Comparison of ENCODE assay signal across 17 cellular contexts in the genomic region with DNA sequence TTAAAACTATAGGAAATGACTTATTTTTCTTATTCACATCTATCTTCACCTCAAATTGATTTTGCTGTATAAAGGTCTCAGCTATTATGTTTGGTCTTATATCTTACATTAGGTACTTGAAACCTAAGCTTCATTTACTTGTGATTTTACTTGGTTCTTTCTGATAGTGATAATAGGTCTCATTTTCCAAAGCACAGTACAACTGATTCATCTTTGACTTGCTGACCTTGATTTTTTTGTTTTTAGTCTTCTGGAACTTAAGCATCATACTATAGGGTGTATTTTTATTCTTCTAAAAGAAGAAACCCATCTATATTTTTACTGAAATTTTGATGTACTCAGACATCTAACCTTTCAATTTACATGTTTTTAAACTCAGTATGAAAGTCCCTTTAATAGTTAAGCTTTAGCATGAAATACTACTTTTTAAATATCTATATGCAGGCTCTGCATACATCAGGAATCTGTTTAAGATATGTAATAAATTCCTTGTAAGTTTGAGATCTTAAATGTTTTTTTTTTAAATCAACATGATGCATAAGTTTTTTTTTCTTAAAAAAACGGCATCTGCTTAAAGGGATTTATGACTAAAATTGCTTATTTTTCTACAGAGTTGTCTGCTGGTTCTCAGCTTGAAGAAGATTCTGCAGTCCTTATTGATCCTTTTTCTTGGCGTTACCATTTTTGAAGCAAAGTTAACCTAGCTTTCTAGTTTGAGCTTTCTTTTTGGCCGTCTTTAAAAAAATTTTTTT. TPM values are rescaled to one million over a fixed set of nuclear protein-coding genes. Genes with fewer than 3 reads are reported as not detected.
DNase-seq lines count a peak whose midpoint lies in the region; ATAC-seq, FAIRE-seq and TF ChIP-seq lines count a peak whose summit lies in the region.
"Had no signal": no experiment of that assay in that cellular context is flagged by ENCODE, and none has a peak within 500 bp of the region (broad histone marks: within the 10 kb centered on the region; RNA-seq: fewer than 3 reads in every experiment).

No MANE protein-coding gene starts in this region.

- no peak for ATAC-seq in naive thymus-derived CD4-positive, alpha-beta T cell
- ATAC-seq in HG02798 (IDR thresholded peaks at IDR 0.05; ENCODE audit: poor library complexity, unreplicated experiment), result no peak
- ATAC-seq: mucosa of descending colon had no signal

- H3K36me3 ChIP-seq in naive thymus-derived CD4-positive, alpha-beta T cell (ENCODE audit: control insufficient read depth in 2 of 3, insufficient read depth in 3 of 3, low read length in 3 of 3), result no peaks in the 10 kb centered on the region
- no peaks in the 10 kb centered on the region for H3K36me3 ChIP-seq in tibial artery
- H3K36me3 ChIP-seq: brain microvascular endothelial cell, upper lobe of left lung had no signal

- H3K4me1 Mint-ChIP-seq in activated T-cell treated with anti-CD3 and anti-CD28 coated beads, Interleukin-2, amount 50 U/mL, for 24 hours (ENCODE audit: low read depth), result peaks cover 91% of the 10 kb centered on the region
- H3K4me1 Mint-ChIP-seq in activated T-helper 1 cell treated with anti-CD3 and anti-CD28 coated beads, Interleukin-12 subunit alpha, Interleukin-12 subunit beta, Interleukin-2, Interleukin-4 antibody, amounts not matched to agents 30 ng/mL and 10 ng/mL and 1 ng/mL, durations not matched to agents 14 hours and 24 hours and 36 hours (ENCODE audit: low read depth), result peaks cover 61% of the 10 kb centered on the region
- H3K4me1 Mint-ChIP-seq in naive thymus-derived CD4-positive, alpha-beta T cell, result peaks cover 59 to 97% (median 94%) of the 10 kb centered on the region in 7 donors

- no peak for TF ChIP-seq CTCF in coronary artery (IDR thresholded peaks at IDR 0.05)
- no peak for TF ChIP-seq CTCF in tibial artery (IDR thresholded peaks at IDR 0.05)

- H3K4me1 ChIP-seq in naive thymus-derived CD4-positive, alpha-beta T cell (ENCODE audit: control insufficient read depth in 2 of 2, insufficient read depth in 2 of 2, low read length in 2 of 2), result peaks cover 69 to 85% of the 10 kb centered on the region in 2 donors
- peaks cover 0 to 100% (median 57%) of the 10 kb centered on the region in 4 donors for H3K4me1 ChIP-seq in tibial artery

- TF ChIP-seq POLR2A in GM12892 (IDR thresholded peaks at IDR 0.05; ENCODE audit: low read depth, low read length), result no peak

- H3K27ac Mint-ChIP-seq in activated T-cell treated with anti-CD3 and anti-CD28 coated beads, Interleukin-2, amount 50 U/mL, for 24 hours, result peak overlapping the region; percentile 89
- peak overlapping the region; percentile 77 for H3K27ac Mint-ChIP-seq in activated T-helper 1 cell treated with anti-CD3 and anti-CD28 coated beads, Interleukin-12 subunit alpha, Interleukin-12 subunit beta, Interleukin-2, Interleukin-4 antibody, amounts not matched to agents 30 ng/mL and 10 ng/mL and 1 ng/mL, durations not matched to agents 14 hours and 24 hours and 36 hours
- H3K27ac Mint-ChIP-seq in naive thymus-derived CD4-positive, alpha-beta T cell, result peak overlapping the region in 5 of 9 donors; percentile 13 to 86 (median 44)

- POLR2A ChIA-PET in naive thymus-derived CD4-positive, alpha-beta T cell (lab: Charles Lee), result interaction anchor here (0.7 to 6.9 kb wide), 3 partner anchors 10 to 17 kb away, joined by 3 to 67 read pairs (median 4); a partner anchor contains a TSS

- no peak for DNase-seq in activated T-cell treated with anti-CD3 and anti-CD28 coated beads, Interleukin-2, amount 50 U/mL, for 24 hours
- DNase-seq in activated T-cell treated with anti-CD3 and anti-CD28 coated beads for 4 hours, result no peak
- DNase-seq in GM12892 (ENCODE audit: insufficient read length), result no peak
- DNase-seq in activated T-helper 1 cell treated with anti-CD3 and anti-CD28 coated beads, Interleukin-12 subunit alpha, Interleukin-12 subunit beta, Interleukin-2, Interleukin-4 antibody, amounts not matched to agents 30 ng/mL and 10 ng/mL and 1 ng/mL, durations not matched to agents 14 hours and 24 hours and 36 hours (ENCODE audit: low spot score), result no peak
- DNase-seq in naive thymus-derived CD4-positive, alpha-beta T cell, result no peak
- no peak for DNase-seq in coronary artery (ENCODE audit: low spot score)
- DNase-seq in tibial artery, result no peak
- DNase-seq: activated CD4-positive, alpha-beta T cell treated with anti-CD3 and anti-CD28 coated beads for 4 hours; activated effector memory CD4-positive, alpha-beta T cell treated with anti-CD3 and anti-CD28 coated beads, Interleukin-2, amount 50 U/mL, for 16 hours; brain microvascular endothelial cell; GDM1; HFFc6; mucosa of descending colon; NCI-H748 treated with DMSO at 0.1 percent for 48 hours; stimulated activated CD4-positive, alpha-beta T cell treated with anti-CD3 and anti-CD28 coated beads, Interleukin-4, amount 100 ng/mL, for 4 hours; upper lobe of left lung had no signal

- peak; percentile 73 for FAIRE-seq in GM12892 (lab: Jason Lieb, UNC)

- H3K36me3 Mint-ChIP-seq in activated T-cell treated with anti-CD3 and anti-CD28 coated beads, Interleukin-2, amount 50 U/mL, for 24 hours (ENCODE audit: low read depth), result peaks cover 65% of the 10 kb centered on the region
- H3K36me3 Mint-ChIP-seq in activated T-helper 1 cell treated with anti-CD3 and anti-CD28 coated beads, Interleukin-12 subunit alpha, Interleukin-12 subunit beta, Interleukin-2, Interleukin-4 antibody, amounts not matched to agents 30 ng/mL and 10 ng/mL and 1 ng/mL, durations not matched to agents 14 hours and 24 hours and 36 hours (ENCODE audit: low read depth), result peaks cover 19% of the 10 kb centered on the region
- H3K36me3 Mint-ChIP-seq in naive thymus-derived CD4-positive, alpha-beta T cell, result peaks cover 0 to 15% (median 3%) of the 10 kb centered on the region in 5 donors

- no peaks in the 10 kb centered on the region for H3K27me3 Mint-ChIP-seq in activated T-cell treated with anti-CD3 and anti-CD28 coated beads, Interleukin-2, amount 50 U/mL, for 24 hours
- H3K27me3 Mint-ChIP-seq in activated T-helper 1 cell treated with anti-CD3 and anti-CD28 coated beads, Interleukin-12 subunit alpha, Interleukin-12 subunit beta, Interleukin-2, Interleukin-4 antibody, amounts not matched to agents 30 ng/mL and 10 ng/mL and 1 ng/mL, durations not matched to agents 14 hours and 24 hours and 36 hours (ENCODE audit: insufficient read depth), result no peaks in the 10 kb centered on the region
- H3K27me3 Mint-ChIP-seq in naive thymus-derived CD4-positive, alpha-beta T cell, result no peaks in the 10 kb centered on the region

- H3K4me3 Mint-ChIP-seq in activated T-cell treated with anti-CD3 and anti-CD28 coated beads, Interleukin-2, amount 50 U/mL, for 24 hours, result no peak overlapping the region
- peak overlapping the region; percentile 12 for H3K4me3 Mint-ChIP-seq in activated T-helper 1 cell treated with anti-CD3 and anti-CD28 coated beads, Interleukin-12 subunit alpha, Interleukin-12 subunit beta, Interleukin-2, Interleukin-4 antibody, amounts not matched to agents 30 ng/mL and 10 ng/mL and 1 ng/mL, durations not matched to agents 14 hours and 24 hours and 36 hours
- peak overlapping the region in 8 of 10 donors; percentile 22 to 93 (median 64) for H3K4me3 Mint-ChIP-seq in naive thymus-derived CD4-positive, alpha-beta T cell
- H3K4me3 Mint-ChIP-seq: HFFc6 had no signal

- no peak overlapping the region for H3K27ac ChIP-seq in naive thymus-derived CD4-positive, alpha-beta T cell (ENCODE audit: low read depth, low read length)
- H3K27ac ChIP-seq in coronary artery, result no peak overlapping the region
- no peak overlapping the region for H3K27ac ChIP-seq in tibial artery
- H3K27ac ChIP-seq: brain microvascular endothelial cell, upper lobe of left lung had no signal

- intact Hi-C loops in activated T-helper 1 cell treated with anti-CD3 and anti-CD28 coated beads, Interleukin-12 subunit alpha, Interleukin-12 subunit beta, Interleukin-2, Interleukin-4 antibody, amounts not matched to agents 30 ng/mL and 10 ng/mL and 1 ng/mL, durations not matched to agents 14 hours and 24 hours and 36 hours (cut with micrococcal nuclease), result loop anchor here (1.0 kb wide), 1 partner anchor 13 kb away; no protein-coding TSS in a partner anchor
- intact Hi-C loops in naive thymus-derived CD4-positive, alpha-beta T cell (cut with micrococcal nuclease), result loop anchor here in 1 of 2 donors (1.0 kb wide), 1 partner anchor 12 kb away; no protein-coding TSS in a partner anchor
- intact Hi-C loops in tibial artery (cut with DNase I; ENCODE audit: low total_unique reads), result no loop called here

- H3K4me3 ChIP-seq in naive thymus-derived CD4-positive, alpha-beta T cell (ENCODE audit: low read length), result peak overlapping the region; percentile 1
- no peak overlapping the region for H3K4me3 ChIP-seq in coronary artery
- H3K4me3 ChIP-seq in tibial artery, result no peak overlapping the region
- H3K4me3 ChIP-seq: mucosa of descending colon, upper lobe of left lung had no signal

- H3K9me3 Mint-ChIP-seq in activated T-cell treated with anti-CD3 and anti-CD28 coated beads, Interleukin-2, amount 50 U/mL, for 24 hours, result no peaks in the 10 kb centered on the region
- H3K9me3 Mint-ChIP-seq in activated T-helper 1 cell treated with anti-CD3 and anti-CD28 coated beads, Interleukin-12 subunit alpha, Interleukin-12 subunit beta, Interleukin-2, Interleukin-4 antibody, amounts not matched to agents 30 ng/mL and 10 ng/mL and 1 ng/mL, durations not matched to agents 14 hours and 24 hours and 36 hours, result no peaks in the 10 kb centered on the region
- H3K9me3 Mint-ChIP-seq in naive thymus-derived CD4-positive, alpha-beta T cell, result peaks cover 0 to 4% (median 0%) of the 10 kb centered on the region in 11 donors
- H3K9me3 Mint-ChIP-seq: HFFc6 had no signal

- H3K27me3 ChIP-seq in naive thymus-derived CD4-positive, alpha-beta T cell (ENCODE audit: control insufficient read depth in 2 of 2, insufficient read depth in 2 of 2, low read length in 2 of 2), result no peaks in the 10 kb centered on the region
- no peaks in the 10 kb centered on the region for H3K27me3 ChIP-seq in tibial artery
- H3K27me3 ChIP-seq: brain microvascular endothelial cell, upper lobe of left lung had no signal

- H3K9me3 ChIP-seq in naive thymus-derived CD4-positive, alpha-beta T cell (ENCODE audit: control insufficient read depth in 2 of 3, low read length in 3 of 3), result no peaks in the 10 kb centered on the region
- no peaks in the 10 kb centered on the region for H3K9me3 ChIP-seq in tibial artery
- H3K9me3 ChIP-seq: mucosa of descending colon, upper lobe of left lung had no signal

- CTCF ChIA-PET in naive thymus-derived CD4-positive, alpha-beta T cell (lab: Charles Lee), result no interaction called here

RNA-seq across cellular contexts. Expression of a gene that starts 13.3 kb away (rescaled TPM):
- polyA plus RNA-seq in GM12892 (2012; ENCODE audit: missing spikeins), result 168 TPM
- total RNA-seq in activated T-helper 1 cell treated with anti-CD3 and anti-CD28 coated beads, Interleukin-12 subunit alpha, Interleukin-12 subunit beta, Interleukin-2, Interleukin-4 antibody, amounts not matched to agents 30 ng/mL and 10 ng/mL and 1 ng/mL, durations not matched to agents 14 hours and 24 hours and 36 hours, result 232 and 258 TPM in 2 replicates
- total RNA-seq in naive thymus-derived CD4-positive, alpha-beta T cell, result 100 to 1,000 TPM; 219 to 333 (median 274) TPM
- polyA plus RNA-seq in naive thymus-derived CD4-positive, alpha-beta T cell, result 100 to 1,000 TPM; 313 to 379 TPM

RNA-seq across cellular contexts. Expression of a gene that starts 34.9 kb away (rescaled TPM):
- 121 TPM for polyA plus RNA-seq in GM12892 (2012; ENCODE audit: missing spikeins)
- 88.4 and 97.3 TPM in 2 replicates for total RNA-seq in activated T-helper 1 cell treated with anti-CD3 and anti-CD28 coated beads, Interleukin-12 subunit alpha, Interleukin-12 subunit beta, Interleukin-2, Interleukin-4 antibody, amounts not matched to agents 30 ng/mL and 10 ng/mL and 1 ng/mL, durations not matched to agents 14 hours and 24 hours and 36 hours
- 100 to 1,000 TPM in 3 of 5 experiments, 10 to 100 TPM in 2; 88.8 to 121 (median 106) TPM for total RNA-seq in naive thymus-derived CD4-positive, alpha-beta T cell
- polyA plus RNA-seq in naive thymus-derived CD4-positive, alpha-beta T cell, result 100 to 1,000 TPM; 374 to 417 TPM
